ENCODE assay signal across 16 cellular contexts in genomic region chr15:58466566-58466965, GRCh38. TPM values are rescaled to one million over a fixed set of nuclear protein-coding genes. Genes with fewer than 3 reads are reported as not detected.
A peak's percentile ranks its signal among the peaks of the same experiment; 100 is the strongest.
DNase-seq lines count a peak whose midpoint lies in the region; ATAC-seq, FAIRE-seq and TF ChIP-seq lines count a peak whose summit lies in the region.
"Had no signal": no experiment of that assay in that cellular context is flagged by ENCODE, and none has a peak within 500 bp of the region (broad histone marks: within the 10 kb centered on the region; RNA-seq: fewer than 3 reads in every experiment).

No MANE protein-coding gene starts in this region.

- H3K27me3 ChIP-seq in OCI-LY1 (ENCODE audit: insufficient read depth, low read length): no peaks in the 10 kb centered on the region
- H3K27me3 ChIP-seq: BE2C had no signal

- no peak for DNase-seq in activated CD4-positive, alpha-beta T cell treated with anti-CD3 and anti-CD28 coated beads for 36 hours
- DNase-seq in activated CD4-positive, alpha-beta T cell treated with anti-CD3 and anti-CD28 coated beads for 4 hours: no peak
- no peak for DNase-seq in kidney
- DNase-seq in stimulated activated effector memory CD8-positive, alpha-beta T cell treated with anti-CD3 and anti-CD28 coated beads, Interleukin-12 subunit alpha, Interleukin-12 subunit beta, amount 100 ng/mL, for 72 hours (ENCODE audit: low spot score in 2 of 2): no peak
- no peak for DNase-seq in SW 1271 (lab: John Stamatoyannopoulos, UW)
- DNase-seq: CD8-positive, alpha-beta T cell; GF-D8; NCI-H1930; NCI-H2171; RPMI8226 had no signal

- no peaks in the 10 kb centered on the region for H3K79me2 ChIP-seq in OCI-LY1 (ENCODE audit: insufficient read depth, low read length)

- H3K4me3 Mint-ChIP-seq in activated CD4-positive, alpha-beta T cell treated with anti-CD3 and anti-CD28 coated beads for 36 hours: no peak overlapping the region
- no peak overlapping the region for H3K4me3 Mint-ChIP-seq in stimulated activated effector memory CD8-positive, alpha-beta T cell treated with anti-CD3 and anti-CD28 coated beads, Interleukin-12 subunit alpha, Interleukin-12 subunit beta, amount 100 ng/mL, for 72 hours
- H3K4me3 Mint-ChIP-seq: CD8-positive, alpha-beta T cell; GM23338 had no signal

- no peak overlapping the region for H3K4me2 ChIP-seq in OCI-LY1 (ENCODE audit: low read length)
- H3K4me2 ChIP-seq: GM23338 had no signal

- no peak overlapping the region for H2AFZ ChIP-seq in OCI-LY1 (ENCODE audit: low read length)

- peak overlapping the region; percentile 92 for H3K27ac ChIP-seq in OCI-LY1 (ENCODE audit: low read depth, low read length, poor library complexity, severe bottlenecking)
- peak overlapping the region; percentile 49 to 94 for H3K27ac ChIP-seq in kidney (ENCODE audit: low read depth in 2 of 2, low read length in 2 of 2)
- H3K27ac ChIP-seq: 22Rv1 had no signal

- H3K36me3 ChIP-seq in OCI-LY1 (ENCODE audit: insufficient read depth, low read length) (no peaks in the 10 kb centered on the region), kidney (ENCODE audit: control insufficient read depth in 1 of 2, insufficient read depth in 2 of 2, low read length in 2 of 2) (no peaks in the 10 kb centered on the region)
- H3K36me3 ChIP-seq: BE2C had no signal

- peak overlapping the region; percentile 24 for H3K27ac Mint-ChIP-seq in activated CD4-positive, alpha-beta T cell treated with anti-CD3 and anti-CD28 coated beads for 36 hours
- H3K27ac Mint-ChIP-seq in stimulated activated effector memory CD8-positive, alpha-beta T cell treated with anti-CD3 and anti-CD28 coated beads, Interleukin-12 subunit alpha, Interleukin-12 subunit beta, amount 100 ng/mL, for 72 hours: peak overlapping the region; percentile 14
- H3K27ac Mint-ChIP-seq: CD8-positive, alpha-beta T cell; GM23338 had no signal

- TF ChIP-seq CTCF in OCI-LY1 (IDR thresholded peaks at IDR 0.05; ENCODE audit: low read length) (no peak), kidney (IDR thresholded peaks at IDR 0.05; ENCODE audit: borderline replicate concordance, extremely low read depth, insufficient read depth) (no peak)

- no peak for ATAC-seq in activated CD4-positive, alpha-beta T cell treated with anti-CD3 and anti-CD28 coated beads for 36 hours
- no peak for ATAC-seq in stimulated activated effector memory CD8-positive, alpha-beta T cell treated with anti-CD3 and anti-CD28 coated beads, Interleukin-12 subunit alpha, Interleukin-12 subunit beta, amount 100 ng/mL, for 72 hours
- no peak for ATAC-seq in HG03521 (IDR thresholded peaks at IDR 0.05; ENCODE audit: unreplicated experiment)
- ATAC-seq in HG03460 (IDR thresholded peaks at IDR 0.05; ENCODE audit: unreplicated experiment): no peak
- ATAC-seq: CD8-positive, alpha-beta T cell; GM23338 had no signal

- H3K9me3 ChIP-seq in OCI-LY1 (ENCODE audit: low read length): no peaks in the 10 kb centered on the region
- H3K9me3 ChIP-seq in kidney (ENCODE audit: control insufficient read depth in 1 of 2, low read length in 2 of 2): no peaks in the 10 kb centered on the region
- H3K9me3 ChIP-seq: BE2C had no signal

- H3K4me3 ChIP-seq in OCI-LY1 (ENCODE audit: low read depth, low read length, poor library complexity, severe bottlenecking) (no peak overlapping the region), kidney (ENCODE audit: low read length in 2 of 2) (no peak overlapping the region)
- H3K4me3 ChIP-seq: GM23338 had no signal

- H3K27me3 Mint-ChIP-seq in activated CD4-positive, alpha-beta T cell treated with anti-CD3 and anti-CD28 coated beads for 36 hours: no peaks in the 10 kb centered on the region

- H3K4me1 ChIP-seq in OCI-LY1 (ENCODE audit: insufficient read depth, low read length, severe bottlenecking) (peaks cover 95% of the 10 kb centered on the region), kidney (ENCODE audit: control insufficient read depth in 1 of 2, insufficient read depth in 1 of 2, low read depth in 1 of 2, low read length in 2 of 2) (peaks cover 25 to 27% of the 10 kb centered on the region in 2 donors)

- H3K9me2 ChIP-seq in OCI-LY1 (ENCODE audit: low read depth, low read length): no peaks in the 10 kb centered on the region

- no peaks in the 10 kb centered on the region for H3K9me3 Mint-ChIP-seq in activated CD4-positive, alpha-beta T cell treated with anti-CD3 and anti-CD28 coated beads for 36 hours (ENCODE audit: low read depth)
- no peaks in the 10 kb centered on the region for H3K9me3 Mint-ChIP-seq in stimulated activated effector memory CD8-positive, alpha-beta T cell treated with anti-CD3 and anti-CD28 coated beads, Interleukin-12 subunit alpha, Interleukin-12 subunit beta, amount 100 ng/mL, for 72 hours
- H3K9me3 Mint-ChIP-seq: CD8-positive, alpha-beta T cell; GM23338 had no signal

- no peak for FAIRE-seq in kidney (lab: Jason Lieb, UNC)

- H3K9ac ChIP-seq in OCI-LY1 (ENCODE audit: low read length) (peak overlapping the region; percentile 27; the same call in 1 of the 2 replicates), kidney (ENCODE audit: low read length in 2 of 2) (no peak overlapping the region)

- H3K36me3 Mint-ChIP-seq in activated CD4-positive, alpha-beta T cell treated with anti-CD3 and anti-CD28 coated beads for 36 hours (ENCODE audit: low read depth): no peaks in the 10 kb centered on the region
- no peaks in the 10 kb centered on the region for H3K36me3 Mint-ChIP-seq in stimulated activated effector memory CD8-positive, alpha-beta T cell treated with anti-CD3 and anti-CD28 coated beads, Interleukin-12 subunit alpha, Interleukin-12 subunit beta, amount 100 ng/mL, for 72 hours
- H3K36me3 Mint-ChIP-seq: CD8-positive, alpha-beta T cell had no signal

- intact Hi-C loops in activated CD4-positive, alpha-beta T cell treated with anti-CD3 and anti-CD28 coated beads for 36 hours (cut with DNase I, micrococcal nuclease): no loop called here
- intact Hi-C loops in kidney (cut with DNase I): no loop called here

- POLR2A ChIA-PET in activated CD4-positive, alpha-beta T cell treated with anti-CD3 and anti-CD28 coated beads for 36 hours (lab: Charles Lee): interaction anchor here (0.6 kb wide), 1 partner anchor 9 kb away, joined by 3 read pairs; no protein-coding TSS in a partner anchor

- CTCF ChIA-PET in activated CD4-positive, alpha-beta T cell treated with anti-CD3 and anti-CD28 coated beads for 36 hours (lab: Charles Lee): no interaction called here

- no peaks in the 10 kb centered on the region for H3F3A ChIP-seq in OCI-LY1 (ENCODE audit: insufficient read depth, low read length)

- H3K4me1 Mint-ChIP-seq in activated CD4-positive, alpha-beta T cell treated with anti-CD3 and anti-CD28 coated beads for 36 hours: peaks cover 39% of the 10 kb centered on the region
- H3K4me1 Mint-ChIP-seq in stimulated activated effector memory CD8-positive, alpha-beta T cell treated with anti-CD3 and anti-CD28 coated beads, Interleukin-12 subunit alpha, Interleukin-12 subunit beta, amount 100 ng/mL, for 72 hours: peaks cover 22% of the 10 kb centered on the region

- no peaks in the 10 kb centered on the region for H4K20me1 ChIP-seq in OCI-LY1 (ENCODE audit: insufficient read depth, low read length)

RNA-seq across cellular contexts. Expression of gene LIPC, which starts 34.8 kb away (rescaled TPM):
- total RNA-seq in activated CD4-positive, alpha-beta T cell treated with anti-CD3 and anti-CD28 coated beads for 36 hours: under 1 TPM; 0.30 to 0.50 TPM
- total RNA-seq in kidney: 9.9 TPM
- 21.6 TPM for polyA plus RNA-seq in kidney (ENCODE audit: insufficient read depth, low read depth, low replicate concordance)
- total RNA-seq: GM23338 had no signal
- polyA plus RNA-seq: GM23338 had no signal
